13 cellular contexts compared by ENCODE assay signal in genomic region chr9:589723-590122, GRCh38.
DNase-seq lines count a peak whose midpoint lies in the region; ATAC-seq, FAIRE-seq and TF ChIP-seq lines count a peak whose summit lies in the region.
"Had no signal": no experiment of that assay in that cellular context is flagged by ENCODE, and none has a peak within 500 bp of the region (broad histone marks: within the 10 kb centered on the region; RNA-seq: fewer than 3 reads in every experiment).

No MANE protein-coding gene starts in this region.

- CTCF ChIA-PET in Panc1 (lab: Charles Lee), result no interaction called here
- CTCF ChIA-PET in endothelial cell of umbilical vein (lab: Charles Lee), result no interaction called here

- no peaks in the 10 kb centered on the region for H3K79me1 ChIP-seq in mesendoderm (ENCODE audit: low read length)

- H2AK5ac ChIP-seq in mesendoderm (ENCODE audit: low read length), result no peak overlapping the region

- H2AFZ ChIP-seq in endothelial cell of umbilical vein (ENCODE audit: low read depth, low read length), result no peak overlapping the region

- H2BK15ac ChIP-seq in mesendoderm (replicated peaks; ENCODE audit: low read depth), result no peak overlapping the region

- H4K8ac ChIP-seq in mesendoderm (ENCODE audit: low read depth, low read length), result no peak overlapping the region

- no peak overlapping the region for H2BK5ac ChIP-seq in mesendoderm (ENCODE audit: low read length)

- H3K36me3 ChIP-seq in Panc1 (ENCODE audit: control insufficient read depth, insufficient read depth, low read length), result no peaks in the 10 kb centered on the region
- H3K36me3 ChIP-seq in endothelial cell of umbilical vein (ENCODE audit: control insufficient read depth in 2 of 2, extremely low read depth in 1 of 2, insufficient read depth in 2 of 2, low read length in 2 of 2), result no peaks in the 10 kb centered on the region
- no peaks in the 10 kb centered on the region for H3K36me3 ChIP-seq in mesendoderm (ENCODE audit: control insufficient read depth, insufficient read depth, low read length)
- no peaks in the 10 kb centered on the region for H3K36me3 ChIP-seq in HAP-1 (replicated peaks)

- ATAC-seq in Panc1, result no peak
- ATAC-seq: naive thymus-derived CD4-positive, alpha-beta T cell had no signal

- peak overlapping the region; percentile 75 for H3K18ac ChIP-seq in mesendoderm (ENCODE audit: low read length)

- no peak overlapping the region for H2BK120ac ChIP-seq in mesendoderm (ENCODE audit: low read depth, low read length)

- in situ Hi-C loops in Panc1 (cut with HindIII; ENCODE audit: low pct_unique_long_range_greater_than_20kb, low sequenced_read_pairs), result no loop called here
- in situ Hi-C loops in HAP-1 (cut with MboI; ENCODE audit: low sequenced_read_pairs), result no loop called here

- H3K27me3 ChIP-seq in Panc1 (ENCODE audit: control insufficient read depth, insufficient read depth, low read length) (no peaks in the 10 kb centered on the region), endothelial cell of umbilical vein (ENCODE audit: control insufficient read depth in 2 of 2, insufficient read depth in 2 of 2, low read length in 2 of 2) (peaks cover 0 to 2% of the 10 kb centered on the region in 2 experiments), mesendoderm (ENCODE audit: insufficient read depth, low read length, poor library complexity) (no peaks in the 10 kb centered on the region), HAP-1 (ENCODE audit: low read depth) (no peaks in the 10 kb centered on the region)

- H3K9me3 ChIP-seq in Panc1 (ENCODE audit: control insufficient read depth, insufficient read depth, low read depth, low read length) (no peaks in the 10 kb centered on the region), endothelial cell of umbilical vein (replicated peaks; ENCODE audit: control insufficient read depth, insufficient read depth, low read length) (no peaks in the 10 kb centered on the region), HAP-1 (no peaks in the 10 kb centered on the region)

- TF ChIP-seq POLR2A in endothelial cell of umbilical vein (IDR thresholded peaks at IDR 0.05; ENCODE audit: low read depth, low read length), result no peak

- DNase-seq in AG20443 (ENCODE audit: low spot score), result peak; percentile 17
- no peak for DNase-seq in Panc1 (ENCODE audit: low read depth, low spot score)
- DNase-seq in endothelial cell of umbilical vein (ENCODE audit: low read depth, low spot score), result peak; percentile 45
- DNase-seq in mesendoderm, result peak; percentile 87
- DNase-seq in coronary artery (ENCODE audit: low spot score), result no peak
- DNase-seq in mesenteric fat pad (ENCODE audit: low spot score), result no peak
- no peak for DNase-seq in NCI-H510A treated with DMSO at 0.1 percent for 48 hours (lab: John Stamatoyannopoulos, UW)
- DNase-seq in HAP-1 (ENCODE audit: low spot score in 2 of 2), result no peak
- DNase-seq: activated T-cell treated with anti-CD3 and anti-CD28 coated beads for 4 hours; CD8-positive, alpha-beta memory T cell; foreskin fibroblast; H7; naive thymus-derived CD4-positive, alpha-beta T cell had no signal

- H3K4me1 ChIP-seq in Panc1 (ENCODE audit: control insufficient read depth, insufficient read depth, low read length), result peaks cover 8% of the 10 kb centered on the region
- peaks cover 7% of the 10 kb centered on the region for H3K4me1 ChIP-seq in endothelial cell of umbilical vein (ENCODE audit: control insufficient read depth, extremely low read depth, insufficient read depth, low read length)
- H3K4me1 ChIP-seq in mesendoderm (ENCODE audit: control insufficient read depth, low read depth, low read length), result peaks cover 11% of the 10 kb centered on the region
- H3K4me1 ChIP-seq in HAP-1, result peaks cover 10% of the 10 kb centered on the region

- H3K9ac ChIP-seq in endothelial cell of umbilical vein (replicated peaks; ENCODE audit: extremely low read depth, insufficient read depth, low read length) (no peak overlapping the region), mesendoderm (ENCODE audit: low read length) (no peak overlapping the region)

- H4K20me1 ChIP-seq in endothelial cell of umbilical vein (replicated peaks; ENCODE audit: control insufficient read depth, extremely low read depth, insufficient read depth, low read length), result no peaks in the 10 kb centered on the region

- FAIRE-seq in endothelial cell of umbilical vein (lab: Jason Lieb, UNC), result no peak

- peak overlapping the region; percentile 71 for H3K4ac ChIP-seq in mesendoderm (ENCODE audit: low read depth, low read length)

- H3K4me2 ChIP-seq in endothelial cell of umbilical vein (ENCODE audit: insufficient read depth, low read length) (peak overlapping the region; percentile 50), mesendoderm (ENCODE audit: low read length) (no peak overlapping the region)

- H3K4me3 ChIP-seq in Panc1 (ENCODE audit: low read depth in 2 of 2, low read length in 2 of 2), result no peak overlapping the region
- no peak overlapping the region for H3K4me3 ChIP-seq in endothelial cell of umbilical vein (replicated peaks in 1 of 3; ENCODE audit: insufficient read depth in 1 of 3, low read depth in 1 of 3, low read length in 3 of 3)
- H3K4me3 ChIP-seq in mesendoderm (ENCODE audit: low read length), result no peak overlapping the region
- H3K4me3 ChIP-seq in coronary artery, result no peak overlapping the region
- H3K4me3 ChIP-seq in HAP-1, result no peak overlapping the region

- dilution Hi-C loops in endothelial cell of umbilical vein (cut with MboI; ENCODE audit: extremely low pct_ligation_motif_present, low sequenced_read_pairs), result no loop called here

- H3K27ac ChIP-seq in Panc1 (ENCODE audit: low read length) (peak overlapping the region; percentile 65), endothelial cell of umbilical vein (ENCODE audit: insufficient read depth, low read depth, low read length) (no peak overlapping the region), mesendoderm (ENCODE audit: low read depth, low read length) (peak overlapping the region; percentile 43), coronary artery (peak overlapping the region in 1 of 2 donors; percentile 65)

- no TSS peak for BruUV-seq in Panc1 (replicated peaks; lab: Mats Ljungman, UMichigan)
- no TSS peak for BruUV-seq in endothelial cell of umbilical vein (replicated peaks; lab: Mats Ljungman, UMichigan)

- H3K9me1 ChIP-seq in endothelial cell of umbilical vein (replicated peaks; ENCODE audit: control insufficient read depth, extremely low read depth, insufficient read depth, low read length), result no peaks in the 10 kb centered on the region

- intact Hi-C loops in Panc1 (cut with micrococcal nuclease; ENCODE audit: unreplicated experiment), result no loop called here
- intact Hi-C loops in endothelial cell of umbilical vein (cut with micrococcal nuclease), result loop anchor here (5.0 kb wide), 1 partner anchor 202 kb away; no protein-coding TSS in a partner anchor

- WGBS in mesendoderm (ENCODE audit: extremely low coverage, insufficient coverage, low lambda C conversion rate), result no CpG with 5 or more reads among the region's 3 CpGs

- H3K79me2 ChIP-seq in endothelial cell of umbilical vein (ENCODE audit: control insufficient read depth, insufficient read depth, low read length) (no peaks in the 10 kb centered on the region), mesendoderm (ENCODE audit: control insufficient read depth, insufficient read depth, low read length) (no peaks in the 10 kb centered on the region)

- H3K56ac ChIP-seq in mesendoderm (ENCODE audit: low read length), result peak overlapping the region; percentile 46

- TF ChIP-seq CTCF in Panc1 (IDR thresholded peaks at IDR 0.05) (no peak), endothelial cell of umbilical vein (IDR thresholded peaks at IDR 0.05; ENCODE audit: extremely low read depth in 1 of 2, insufficient read depth in 1 of 2, low read depth in 1 of 2, low read length in 2 of 2) (no peak), coronary artery (IDR thresholded peaks at IDR 0.05) (no peak)

- H4K5ac ChIP-seq in mesendoderm (ENCODE audit: low read length), result no peak overlapping the region

- POLR2A ChIA-PET in Panc1 (lab: Charles Lee) (no interaction called here), endothelial cell of umbilical vein (lab: Charles Lee) (no interaction called here)

- H3K23ac ChIP-seq in mesendoderm (ENCODE audit: low read length), result no peak overlapping the region

TF ChIP-seq in endothelial cell of umbilical vein, 7 proteins besides CTCF, POLR2A, EP300 and RAD21:
- no peak for TF ChIP-seq GATA2 (IDR thresholded peaks at IDR 0.05; ENCODE audit: insufficient read depth, insufficient read length, low read depth, low read length)
- no peak for TF ChIP-seq POLR2AphosphoS5 (IDR thresholded peaks at IDR 0.05; ENCODE audit: insufficient read depth, low read depth, low read length)
- no peak for TF ChIP-seq FOS (IDR thresholded peaks at IDR 0.05; ENCODE audit: borderline replicate concordance, insufficient read depth, low read length)
- no peak for TF ChIP-seq MAX (IDR thresholded peaks at IDR 0.05; ENCODE audit: insufficient read depth, insufficient read length)
- TF ChIP-seq JUN (IDR thresholded peaks at IDR 0.05; ENCODE audit: borderline replicate concordance, insufficient read depth, insufficient read length, low read depth), result no peak
- no peak for TF ChIP-seq MYC (IDR thresholded peaks at IDR 0.05; ENCODE audit: low read depth, low read length)
- no peak for TF ChIP-seq EZH2 (IDR thresholded peaks at IDR 0.05; ENCODE audit: borderline replicate concordance, low read depth, low read length, severe bottlenecking)
TF ChIP-seq in endothelial cell of umbilical vein: peak in this region for 0.

Comparison
In these comparisons a context has a peak if more than half of its experiments do, and no peak if none do; other contexts are left out.
1. DNase-seq: peak in AG20443 (single experiment), endothelial cell of umbilical vein (single experiment) and mesendoderm (single experiment); none in Panc1 (single experiment), coronary artery (single experiment), mesenteric fat pad (single experiment), NCI-H510A treated with DMSO at 0.1 percent for 48 hours (single experiment) and HAP-1 (0 of 2).